ENCODE assay signal across 8 cellular contexts in the genomic region with DNA sequence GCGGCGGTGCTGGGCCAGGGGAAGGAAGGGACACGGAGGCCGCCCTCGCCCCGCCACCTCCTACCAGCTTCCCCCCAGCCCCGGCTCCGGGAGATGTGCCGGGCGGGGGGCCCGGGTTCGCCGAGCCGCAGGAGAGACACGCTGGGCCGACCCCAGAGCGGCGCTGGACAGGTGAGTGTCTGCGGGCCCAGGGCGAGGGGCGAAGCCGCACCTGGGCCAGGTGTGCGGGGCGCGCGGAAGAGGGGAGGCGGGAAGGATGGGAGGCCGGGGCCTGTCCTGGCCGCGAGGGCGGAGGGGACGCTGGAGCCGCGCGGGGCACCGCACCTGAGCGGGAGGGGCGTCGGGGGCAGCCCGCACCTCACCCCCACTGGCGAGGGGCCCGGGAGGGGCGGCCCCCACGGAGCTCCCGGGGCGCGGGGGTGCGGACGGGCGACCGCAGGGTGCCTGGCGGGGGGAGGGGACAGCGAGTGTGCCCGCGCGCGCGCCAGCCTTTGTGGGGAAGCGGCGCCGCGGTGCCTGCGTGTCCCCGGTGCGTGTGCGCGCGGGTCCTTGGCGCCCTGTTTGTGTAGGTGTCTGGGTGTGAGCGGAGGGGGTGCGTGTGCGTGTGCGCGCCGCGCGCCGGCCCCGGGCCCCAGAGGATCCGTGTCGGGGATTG.
A peak's percentile ranks its signal among the peaks of the same experiment; 100 is the strongest.
DNase-seq lines count a peak whose midpoint lies in the region; ATAC-seq and TF ChIP-seq lines count a peak whose summit lies in the region.
"Not testable (repeated sequence)": the region's sequence is repeated elsewhere in the genome, so short reads cannot be mapped to it uniquely, and the experiment has no call there.

No MANE protein-coding gene starts in this region.

- H3K9me3 Mint-ChIP-seq in GM23338; activated CD4-positive, alpha-beta T cell treated with anti-CD3 and anti-CD28 coated beads, Interleukin-2, amount 10 ng/mL, durations not matched to agents 7 days and 5 days: not testable (repeated sequence)

- not testable (repeated sequence) for H4K20me1 ChIP-seq in GM23338 (replicated peaks; ENCODE audit: insufficient read depth)

- ATAC-seq in GM23338, result peak; percentile 0; the same call in 2 of the 3 replicates
- ATAC-seq in gastroesophageal sphincter, result not testable (repeated sequence)

- H3K4me1 ChIP-seq in GM23338 (ENCODE audit: insufficient read depth) (peaks cover 22% of the 10 kb centered on the region), gastroesophageal sphincter (peaks cover 0 to 59% (median 10%) of the 10 kb centered on the region in 3 donors)
- H3K4me1 ChIP-seq in mesodermal cell (ENCODE audit: control insufficient read depth, insufficient read depth, low read length, poor library complexity, severe bottlenecking); skeletal muscle satellite cell (ENCODE audit: control insufficient read depth, insufficient read depth, low read length): not testable (repeated sequence)

- H3K27ac Mint-ChIP-seq in GM23338, result peak overlapping the region; percentile 74; the same call in 1 of the 2 replicates
- peak overlapping the region; percentile 74 for H3K27ac Mint-ChIP-seq in activated CD4-positive, alpha-beta T cell treated with anti-CD3 and anti-CD28 coated beads, Interleukin-2, amount 10 ng/mL, durations not matched to agents 7 days and 5 days

- not testable (repeated sequence) for H3K27me3 ChIP-seq in GM23338 (ENCODE audit: insufficient read depth)
- H3K27me3 ChIP-seq in gastroesophageal sphincter (peaks cover 16% of the 10 kb centered on the region), skeletal muscle satellite cell (ENCODE audit: control insufficient read depth, insufficient read depth, low read length) (peaks cover 14% of the 10 kb centered on the region)

- TF ChIP-seq CTCF in AG04449 (IDR thresholded peaks at IDR 0.05; ENCODE audit: insufficient read depth, low read length, missing control alignments); GM23338 (conservative IDR thresholded peaks at IDR 0.05; ENCODE audit: low read depth in 2 of 2); gastroesophageal sphincter (IDR thresholded peaks at IDR 0.05): not testable (repeated sequence)

- not testable (repeated sequence) for H2AFZ ChIP-seq in GM23338

- TF ChIP-seq EP300 in gastroesophageal sphincter (IDR thresholded peaks at IDR 0.05), result not testable (repeated sequence)

- CTCF ChIA-PET in AG04449 (lab: Yijun Ruan, JAX), result not testable (repeated sequence)
- CTCF ChIA-PET in activated CD4-positive, alpha-beta T cell treated with anti-CD3 and anti-CD28 coated beads, Interleukin-2, amount 10 ng/mL, durations not matched to agents 7 days and 5 days (lab: Charles Lee), result interaction anchor here (1.0 kb wide), 1 partner anchor 233 kb away, joined by 5 read pairs; no protein-coding TSS in a partner anchor

- H3K4me3 Mint-ChIP-seq in GM23338, result peak overlapping the region; percentile 92
- peak overlapping the region; percentile 74 for H3K4me3 Mint-ChIP-seq in activated CD4-positive, alpha-beta T cell treated with anti-CD3 and anti-CD28 coated beads, Interleukin-2, amount 10 ng/mL, durations not matched to agents 7 days and 5 days

- H3K4me3 ChIP-seq in AG04449 (ENCODE audit: low read depth, low read length) (peak overlapping the region; percentile 73), GM23338 (peak overlapping the region; percentile 85), gastroesophageal sphincter (peak overlapping the region; percentile 67 to 88), mesodermal cell (ENCODE audit: extremely low read depth, insufficient read depth, low read length, poor library complexity, severe bottlenecking) (peak overlapping the region; percentile 71), skeletal muscle satellite cell (ENCODE audit: low read length) (peak overlapping the region; percentile 69)

- H3K4me2 ChIP-seq in GM23338, result peak overlapping the region; percentile 96
- H3K4me2 ChIP-seq in skeletal muscle satellite cell (ENCODE audit: low read length), result peak overlapping the region; percentile 80

- not testable (repeated sequence) for DNase-seq in AG04449 (ENCODE audit: low read depth, low spot score); GM23338 (ENCODE audit: low spot score)
- peak; percentile 68 for DNase-seq in NCI-H748 (lab: John Stamatoyannopoulos, UW; ENCODE audit: unreplicated experiment)
- peak; percentile 27 for DNase-seq in activated CD4-positive, alpha-beta T cell treated with anti-CD3 and anti-CD28 coated beads, Interleukin-2, amount 10 ng/mL, durations not matched to agents 7 days and 5 days
- DNase-seq in T47D (ENCODE audit: low read depth in 1 of 2, low spot score in 1 of 2), result peak; percentile 40 to 51

- TF ChIP-seq POLR2A in gastroesophageal sphincter (IDR thresholded peaks at IDR 0.05), result not testable (repeated sequence)

- not testable (repeated sequence) for H3K9me2 ChIP-seq in GM23338 (ENCODE audit: insufficient read depth)

- H3K27ac ChIP-seq in GM23338 (ENCODE audit: low read depth); mesodermal cell (ENCODE audit: low read depth, low read length, severe bottlenecking): not testable (repeated sequence)
- H3K27ac ChIP-seq in gastroesophageal sphincter, result peak overlapping the region in 2 of 4 donors; percentile 53 to 80

- not testable (repeated sequence) for H3K9ac ChIP-seq in skeletal muscle satellite cell (ENCODE audit: low read depth, low read length)

- not testable (repeated sequence) for H3K36me3 ChIP-seq in GM23338 (ENCODE audit: insufficient read depth); gastroesophageal sphincter; mesodermal cell (ENCODE audit: control insufficient read depth, insufficient read depth, low read length); skeletal muscle satellite cell (ENCODE audit: insufficient read depth, low read length)

- no CpG with 5 or more reads among the region's 81 CpGs for WGBS in gastroesophageal sphincter (ENCODE audit: low coverage in 1 of 2), 2 donors
- WGBS in mesodermal cell (ENCODE audit: insufficient coverage in 2 of 2), 2 experiments, result 0% methylated on average over 32 to 39 of the region's 81 CpGs

- H3K27me3 Mint-ChIP-seq in GM23338 (ENCODE audit: insufficient read depth, low read depth, poor library complexity), result peaks cover 30% of the 10 kb centered on the region
- H3K27me3 Mint-ChIP-seq in activated CD4-positive, alpha-beta T cell treated with anti-CD3 and anti-CD28 coated beads, Interleukin-2, amount 10 ng/mL, durations not matched to agents 7 days and 5 days, result peaks cover 50% of the 10 kb centered on the region

- POLR2A ChIA-PET in AG04449 (lab: Yijun Ruan, JAX); activated CD4-positive, alpha-beta T cell treated with anti-CD3 and anti-CD28 coated beads, Interleukin-2, amount 10 ng/mL, durations not matched to agents 7 days and 5 days (lab: Charles Lee): not testable (repeated sequence)

- in situ Hi-C loops in T47D (cut with HindIII; ENCODE audit: low pct_unique_long_range_greater_than_20kb, low sequenced_read_pairs), result not testable (repeated sequence)

- peaks cover 47% of the 10 kb centered on the region for H3K4me1 Mint-ChIP-seq in GM23338
- H3K4me1 Mint-ChIP-seq in activated CD4-positive, alpha-beta T cell treated with anti-CD3 and anti-CD28 coated beads, Interleukin-2, amount 10 ng/mL, durations not matched to agents 7 days and 5 days, result peaks cover 35% of the 10 kb centered on the region

- H3K36me3 Mint-ChIP-seq in GM23338 (ENCODE audit: low read depth); activated CD4-positive, alpha-beta T cell treated with anti-CD3 and anti-CD28 coated beads, Interleukin-2, amount 10 ng/mL, durations not matched to agents 7 days and 5 days (ENCODE audit: low read depth): not testable (repeated sequence)

- H3F3A ChIP-seq in GM23338 (replicated peaks; ENCODE audit: low read depth), result not testable (repeated sequence)

- H3K79me2 ChIP-seq in GM23338 (replicated peaks; ENCODE audit: insufficient read depth), result peaks cover 64% of the 10 kb centered on the region

- not testable (repeated sequence) for H3K9me3 ChIP-seq in gastroesophageal sphincter; mesodermal cell (ENCODE audit: control insufficient read depth, low read length); skeletal muscle satellite cell (replicated peaks; ENCODE audit: low read length)
